11 cellular contexts compared by ENCODE assay signal in genomic region chr2:233336091-233336490, GRCh38. TPM values are rescaled to one million over a fixed set of nuclear protein-coding genes. Genes with fewer than 3 reads are reported as not detected.
"Had no signal": no experiment of that assay in that cellular context is flagged by ENCODE, and none has a peak within 500 bp of the region (broad histone marks: within the 10 kb centered on the region; RNA-seq: fewer than 3 reads in every experiment).

No MANE protein-coding gene starts in this region.

RNA-seq across cellular contexts. Expression of gene SAG, which starts 28.5 kb away (rescaled TPM):
- total RNA-seq: occipital lobe, osteoblast, ovary, sciatic nerve, smooth muscle cell, subcutaneous adipose tissue, temporal lobe, thoracic aorta, tibial nerve, upper lobe of right lung, urinary bladder had no signal
